In the genomic region with DNA sequence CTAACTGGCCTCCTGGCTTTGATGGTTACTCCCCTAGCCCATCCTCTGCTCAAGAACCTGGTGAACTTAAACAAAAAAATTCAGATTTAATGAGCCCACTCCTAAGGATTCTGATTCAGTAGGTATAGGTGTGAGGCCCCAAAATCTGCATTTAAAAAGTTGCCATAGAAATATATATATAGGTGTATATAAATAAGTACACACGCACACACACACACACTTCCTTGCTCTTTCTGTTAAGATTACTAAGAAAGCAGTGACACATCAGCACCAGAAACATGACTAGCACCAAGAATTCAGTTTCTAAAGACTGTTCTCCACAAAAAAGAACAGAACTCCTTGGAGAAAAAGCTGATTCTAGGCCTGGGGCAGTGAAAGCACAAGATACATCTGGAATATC, we compare ENCODE assay signal across 22 cellular contexts.
"Had no signal": no experiment of that assay in that cellular context is flagged by ENCODE, and none has a peak within 500 bp of the region (broad histone marks: within the 10 kb centered on the region; RNA-seq: fewer than 3 reads in every experiment).

No MANE protein-coding gene starts in this region.

- H3K27ac ChIP-seq: thoracic aorta, uterus had no signal

- H3K36me3 ChIP-seq: thoracic aorta, uterus had no signal

- H3K27me3 ChIP-seq: uterus had no signal

- H3K9me3 Mint-ChIP-seq: activated B cell treated with CpG ODN at 0.5 μM for 24 hours; activated CD8-positive, alpha-beta T cell treated with anti-CD3 and anti-CD28 coated beads for 36 hours; activated T-cell treated with anti-CD3 and anti-CD28 coated beads, Interleukin-2, amount 50 U/mL, for 4 hours; activated T-helper 17 cell treated with anti-CD3 and anti-CD28 coated beads, Interleukin-2, amount 50 U/mL, for 72 hours; nephron had no signal

- H3K27me3 Mint-ChIP-seq: activated B cell treated with CpG ODN at 0.5 μM for 24 hours had no signal

- H3K9me3 ChIP-seq: thoracic aorta, uterus had no signal

- H3K4me1 Mint-ChIP-seq: activated T-helper 17 cell treated with anti-CD3 and anti-CD28 coated beads, Interleukin-2, amount 50 U/mL, for 72 hours had no signal

- H3K27ac Mint-ChIP-seq: activated B cell treated with CpG ODN at 0.5 μM for 24 hours; activated CD8-positive, alpha-beta T cell treated with anti-CD3 and anti-CD28 coated beads for 36 hours; activated T-helper 17 cell treated with anti-CD3 and anti-CD28 coated beads, Interleukin-2, amount 50 U/mL, for 72 hours had no signal

- H3K4me1 ChIP-seq: uterus had no signal

- H3K4me3 ChIP-seq: thoracic aorta, uterus had no signal

- DNase-seq: activated B cell treated with CpG ODN at 0.5 μM for 24 hours; activated CD4-positive, alpha-beta T cell treated with anti-CD3 and anti-CD28 coated beads, Interleukin-2, amount 50 U/mL, for 1 hour; activated CD8-positive, alpha-beta T cell treated with anti-CD3 and anti-CD28 coated beads for 36 hours; activated gamma-delta T cell treated with Interleukin-2 at 50 U/mL for 16 hours; activated naive CD4-positive, alpha-beta T cell treated with anti-CD3 and anti-CD28 coated beads, Interleukin-2, amount 50 U/mL, for 16 hours; activated T-cell treated with anti-CD3 and anti-CD28 coated beads, Interleukin-2, amount 50 U/mL, for 4 hours; amygdala; dermis blood vessel endothelial cell; effector CD4-positive, alpha-beta T cell; glutamatergic neuron; left cardiac atrium; mammary epithelial cell; posterior cingulate gyrus; right cardiac atrium; stimulated activated CD4-positive, alpha-beta T cell treated with anti-CD3 and anti-CD28 coated beads, Interleukin-2, amount 100 ng/mL, for 48 hours; stimulated activated naive CD4-positive, alpha-beta T cell treated with Interleukin-2 at 50 U/mL for 16 hours; T-helper 2 cell; trophoblast cell; uterus had no signal

- H3K4me3 Mint-ChIP-seq: activated B cell treated with CpG ODN at 0.5 μM for 24 hours; activated CD8-positive, alpha-beta T cell treated with anti-CD3 and anti-CD28 coated beads for 36 hours; activated T-cell treated with anti-CD3 and anti-CD28 coated beads, Interleukin-2, amount 50 U/mL, for 4 hours; activated T-helper 17 cell treated with anti-CD3 and anti-CD28 coated beads, Interleukin-2, amount 50 U/mL, for 72 hours; nephron had no signal

- ATAC-seq: activated CD8-positive, alpha-beta T cell treated with anti-CD3 and anti-CD28 coated beads for 36 hours; activated T-cell treated with anti-CD3 and anti-CD28 coated beads, Interleukin-2, amount 50 U/mL, for 4 hours; activated T-helper 17 cell treated with anti-CD3 and anti-CD28 coated beads, Interleukin-2, amount 50 U/mL, for 72 hours; left cardiac atrium; right cardiac atrium had no signal
